Comparison of ENCODE assay signal across 8 cellular contexts in the genomic region with DNA sequence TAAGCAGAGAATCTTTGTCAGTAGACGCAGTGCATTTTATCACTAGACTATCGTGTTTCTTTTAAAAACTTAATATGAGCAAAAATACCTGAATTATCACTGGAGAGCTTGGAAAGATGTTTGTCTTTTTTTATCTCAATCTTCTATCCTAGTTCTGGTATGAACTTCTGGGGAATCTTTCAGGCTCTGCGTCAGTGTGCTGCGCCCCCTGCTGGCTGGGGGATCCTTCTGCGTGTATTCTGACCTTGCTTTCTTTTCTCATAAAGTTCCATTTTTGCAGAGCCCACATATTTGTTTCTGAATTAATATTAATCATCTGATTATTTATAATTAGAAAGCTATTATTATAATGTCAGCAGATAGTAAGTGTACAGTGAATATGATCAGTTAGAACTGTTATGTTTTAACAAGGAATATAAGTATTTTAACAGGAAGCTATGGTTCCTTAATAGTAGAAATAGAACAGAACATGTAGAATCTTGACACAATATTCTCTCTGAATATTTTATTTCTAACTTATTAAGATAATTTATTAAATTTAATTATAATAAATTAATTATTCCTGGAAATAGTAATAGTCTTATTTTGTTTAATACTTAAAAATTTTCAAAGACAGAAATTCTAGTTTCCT.
DNase-seq lines count a peak whose midpoint lies in the region; ATAC-seq and TF ChIP-seq lines count a peak whose summit lies in the region.

No MANE protein-coding gene starts in this region.

- no peak overlapping the region for H2BK15ac ChIP-seq in mesenchymal stem cell (ENCODE audit: low read depth, poor library complexity, severe bottlenecking)

- no peak overlapping the region for H3K4ac ChIP-seq in mesenchymal stem cell (ENCODE audit: low read depth in 1 of 2, low read length in 2 of 2)

- H3K79me1 ChIP-seq in mesenchymal stem cell (replicated peaks; ENCODE audit: low read length, poor library complexity, severe bottlenecking), result no peaks in the 10 kb centered on the region

- WGBS in mesenchymal stem cell, result 33% methylated on average over 3 of the region's 5 CpGs
- 33 to 35% methylated on average over 5 of the region's 5 CpGs for WGBS in thyroid gland, 2 donors

- H3K4me1 ChIP-seq in mesenchymal stem cell (ENCODE audit: control insufficient read depth, insufficient read depth, low read depth, low read length) (no peaks in the 10 kb centered on the region), thyroid gland (no peaks in the 10 kb centered on the region)

- H3K27ac ChIP-seq in coronary artery (no peak overlapping the region), mesenchymal stem cell (ENCODE audit: low read length, poor library complexity, severe bottlenecking) (no peak overlapping the region), thyroid gland (no peak overlapping the region)

- H3K27me3 Mint-ChIP-seq in T-helper 2 cell treated with Interferon-gamma antibody and Interleukin-4, amounts not matched to agents 5 μg/mL and 100 μg/mL, for 36 hours (ENCODE audit: low read depth), result no peaks in the 10 kb centered on the region

- H3K4me3 ChIP-seq in coronary artery (no peak overlapping the region), mesenchymal stem cell (ENCODE audit: insufficient read depth in 1 of 2, low read depth in 1 of 2, low read length in 2 of 2) (no peak overlapping the region), thyroid gland (replicated peaks in 1 of 3) (no peak overlapping the region)

- H2AK5ac ChIP-seq in mesenchymal stem cell (ENCODE audit: low read length, severe bottlenecking), result no peak overlapping the region

- no peak overlapping the region for H3K18ac ChIP-seq in mesenchymal stem cell (ENCODE audit: low read depth in 1 of 2, low read length in 2 of 2)

- H2AFZ ChIP-seq in mesenchymal stem cell (ENCODE audit: low read depth, low read length), result no peak overlapping the region

- H3K4me3 Mint-ChIP-seq in T-helper 2 cell treated with Interferon-gamma antibody and Interleukin-4, amounts not matched to agents 5 μg/mL and 100 μg/mL, for 36 hours, result no peak overlapping the region

- H4K91ac ChIP-seq in mesenchymal stem cell (ENCODE audit: low read length), result no peak overlapping the region

- H3K27ac Mint-ChIP-seq in T-helper 2 cell treated with Interferon-gamma antibody and Interleukin-4, amounts not matched to agents 5 μg/mL and 100 μg/mL, for 36 hours, result no peak overlapping the region

- H2BK120ac ChIP-seq in mesenchymal stem cell (ENCODE audit: low read depth, low read length), result no peak overlapping the region

- H3K9me3 ChIP-seq in mesenchymal stem cell (ENCODE audit: control insufficient read depth, low read length), result no peaks in the 10 kb centered on the region
- H3K9me3 ChIP-seq in thyroid gland, result no peaks in the 10 kb centered on the region

- DNase-seq in NCI-H1436 (lab: John Stamatoyannopoulos, UW) (peak; percentile 13), NCI-H1436 treated with DMSO at 0.1 percent for 48 hours (lab: John Stamatoyannopoulos, UW) (no peak), HuH-7 (ENCODE audit: low spot score) (peak; percentile 8), coronary artery (ENCODE audit: low spot score) (no peak), mesenchymal stem cell (peak; percentile 47), thyroid gland (peak; percentile 35 to 64)
- DNase-seq in T-helper 2 cell treated with Interferon-gamma antibody and Interleukin-4, amounts not matched to agents 5 μg/mL and 100 μg/mL, for 36 hours (ENCODE audit: low spot score), result peak; percentile 13

- no peak overlapping the region for H3K9ac ChIP-seq in mesenchymal stem cell (ENCODE audit: low read length)

- no peak overlapping the region for H4K8ac ChIP-seq in mesenchymal stem cell (ENCODE audit: low read length)

- no peak overlapping the region for H2BK12ac ChIP-seq in mesenchymal stem cell (ENCODE audit: low read length in 2 of 2)

- H3K9me3 Mint-ChIP-seq in T-helper 2 cell treated with Interferon-gamma antibody and Interleukin-4, amounts not matched to agents 5 μg/mL and 100 μg/mL, for 36 hours, result no peaks in the 10 kb centered on the region

- H3K23ac ChIP-seq in mesenchymal stem cell (ENCODE audit: low read length in 2 of 2), result no peak overlapping the region

- H2BK5ac ChIP-seq in mesenchymal stem cell (ENCODE audit: low read depth, low read length, poor library complexity, severe bottlenecking), result no peak overlapping the region

- H3K4me1 Mint-ChIP-seq in T-helper 2 cell treated with Interferon-gamma antibody and Interleukin-4, amounts not matched to agents 5 μg/mL and 100 μg/mL, for 36 hours (ENCODE audit: low read depth), result no peaks in the 10 kb centered on the region

- no peaks in the 10 kb centered on the region for H3K27me3 ChIP-seq in mesenchymal stem cell (ENCODE audit: control insufficient read depth in 1 of 2, insufficient read depth in 1 of 2, low read length in 2 of 2)
- H3K27me3 ChIP-seq in thyroid gland, result no peaks in the 10 kb centered on the region

- H3K4me2 ChIP-seq in mesenchymal stem cell (ENCODE audit: low read length, poor library complexity, severe bottlenecking), result no peak overlapping the region

- H3K36me3 Mint-ChIP-seq in T-helper 2 cell treated with Interferon-gamma antibody and Interleukin-4, amounts not matched to agents 5 μg/mL and 100 μg/mL, for 36 hours (ENCODE audit: low read depth), result no peaks in the 10 kb centered on the region

- no peaks in the 10 kb centered on the region for H3K36me3 ChIP-seq in mesenchymal stem cell (ENCODE audit: control insufficient read depth in 1 of 2, insufficient read depth in 2 of 2, low read depth in 1 of 2, low read length in 2 of 2)
- no peaks in the 10 kb centered on the region for H3K36me3 ChIP-seq in thyroid gland

- peak; percentile 77 for ATAC-seq in GM21367 (IDR thresholded peaks at IDR 0.05; ENCODE audit: unreplicated experiment)

- TF ChIP-seq POLR2A in thyroid gland (IDR thresholded peaks at IDR 0.05), result no peak

- intact Hi-C loops in thyroid gland (cut with DNase I), result no loop called here

- H3K14ac ChIP-seq in mesenchymal stem cell (ENCODE audit: low read length in 2 of 2), result no peak overlapping the region

- TF ChIP-seq CTCF in coronary artery (IDR thresholded peaks at IDR 0.05) (peak; percentile 87), thyroid gland (IDR thresholded peaks at IDR 0.05) (peak; percentile 45 to 91 (median 65))

Comparison
In these comparisons a context has a peak if more than half of its experiments do, and no peak if none do; other contexts are left out.
1. DNase-seq: peak in NCI-H1436 (single experiment), HuH-7 (single experiment), T-helper 2 cell treated with Interferon-gamma antibody and Interleukin-4, amounts not matched to agents 5 μg/mL and 100 μg/mL, for 36 hours (single experiment), mesenchymal stem cell (single experiment) and thyroid gland (2 of 2); none in NCI-H1436 treated with DMSO at 0.1 percent for 48 hours (single experiment) and coronary artery (single experiment).